In genomic region chr17:80035937-80036714, GRCh38 we compare ENCODE assay signal across 1 cellular context.
TF ChIP-seq lines count a peak whose summit lies in the region.

Gene CCDC40, plus strand, starts transcription at chr17:80036642. Its CDS starts 21 bp downstream, at chr17:80036663.

TF ChIP-seq in H1, 55 proteins besides CTCF, POLR2A, EP300 and RAD21 (continued from another document):
- TF ChIP-seq SIN3A (conservative IDR thresholded peaks at IDR 0.05 in 1 of 2, IDR thresholded peaks at IDR 0.05 in 1 of 2; ENCODE audit: low read depth in 1 of 2, low read length in 2 of 2) (peak; percentile 79 to 96; a peak in 3 of 4 replicates), TEAD4 (IDR thresholded peaks at IDR 0.05; ENCODE audit: low read depth, low read length) (no peak), ASH2L (IDR thresholded peaks at IDR 0.05; ENCODE audit: low read length) (no peak), MAX (IDR thresholded peaks at IDR 0.05) (peak; percentile 84), GABPA (IDR thresholded peaks at IDR 0.05; ENCODE audit: borderline replicate concordance, insufficient read depth, low read length) (no peak), EGR1 (IDR thresholded peaks at IDR 0.05; ENCODE audit: borderline replicate concordance, low read depth, low read length) (no peak), YY1 (IDR thresholded peaks at IDR 0.05; ENCODE audit: low read depth, low read length) (peak; percentile 87), RFX5 (IDR thresholded peaks at IDR 0.05; ENCODE audit: borderline replicate concordance, low read depth, low read length) (no peak), RBBP5 (IDR thresholded peaks at IDR 0.05; ENCODE audit: borderline replicate concordance, low read depth, low read length) (peak; percentile 84; the same call in 1 of the 2 replicates), HDAC2 (IDR thresholded peaks at IDR 0.05; ENCODE audit: borderline replicate concordance in 1 of 2, low read depth in 2 of 2, low read length in 2 of 2) (peak in 1 of 2 experiments; percentile 95; a peak in 2 of 4 replicates), PHF8 (conservative IDR thresholded peaks at IDR 0.05; ENCODE audit: low read depth, low read length) (peak; percentile 42)
